In the genomic region with DNA sequence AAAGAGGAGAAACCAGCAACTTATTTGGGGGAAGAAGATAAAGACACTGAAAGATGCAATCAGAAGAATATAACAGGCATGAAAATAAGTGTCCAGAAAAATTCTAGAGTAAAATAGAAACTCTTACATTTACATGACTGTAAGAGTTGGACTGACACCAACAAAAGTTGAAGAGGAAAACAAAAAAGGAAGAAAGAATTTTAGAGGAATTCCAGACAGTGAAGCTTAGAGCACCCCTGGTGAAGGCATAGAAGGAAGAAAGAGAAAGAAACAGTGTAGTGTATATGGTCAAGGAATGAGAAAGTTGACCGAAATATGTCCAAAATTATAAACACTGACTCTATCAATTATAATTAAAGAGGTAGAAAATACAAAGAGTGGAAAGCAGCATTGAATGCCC, we compare ENCODE assay signal across 22 cellular contexts.
A peak's percentile ranks its signal among the peaks of the same experiment; 100 is the strongest.
DNase-seq lines count a peak whose midpoint lies in the region; ATAC-seq and TF ChIP-seq lines count a peak whose summit lies in the region.
"Had no signal": no experiment of that assay in that cellular context is flagged by ENCODE, and none has a peak within 500 bp of the region (broad histone marks: within the 10 kb centered on the region; RNA-seq: fewer than 3 reads in every experiment).

No MANE protein-coding gene starts in this region.

- H3K4me1 Mint-ChIP-seq in chondrocyte (ENCODE audit: low read depth), result peaks cover 22% of the 10 kb centered on the region
- H3K4me1 Mint-ChIP-seq: CD8-positive, alpha-beta memory T cell had no signal

- peaks cover 3% of the 10 kb centered on the region for H3K27me3 Mint-ChIP-seq in chondrocyte (ENCODE audit: low read depth)

- peak overlapping the region; percentile 81 for H3K27ac Mint-ChIP-seq in chondrocyte (ENCODE audit: unreplicated experiment)
- H3K27ac Mint-ChIP-seq: CD8-positive, alpha-beta memory T cell had no signal

- no peaks in the 10 kb centered on the region for H3K9me3 Mint-ChIP-seq in chondrocyte (ENCODE audit: low read depth)

- TF ChIP-seq CTCF in AG10803 (conservative IDR thresholded peaks at IDR 0.05; ENCODE audit: low read length) (no peak), chondrocyte (IDR thresholded peaks at IDR 0.05) (no peak)

- no peaks in the 10 kb centered on the region for H3K36me3 Mint-ChIP-seq in chondrocyte (ENCODE audit: low read depth)
- H3K36me3 Mint-ChIP-seq: CD8-positive, alpha-beta memory T cell had no signal

- no peak for ATAC-seq in HG03025 (IDR thresholded peaks at IDR 0.05; ENCODE audit: low FRiP score, unreplicated experiment)
- ATAC-seq: GM12878, HepG2 had no signal

- peak overlapping the region; percentile 37 for H3K4me3 Mint-ChIP-seq in chondrocyte (ENCODE audit: unreplicated experiment)
- H3K4me3 Mint-ChIP-seq: CD8-positive, alpha-beta memory T cell had no signal

- peak; percentile 31 for DNase-seq in AG10803 (ENCODE audit: low read depth)
- peak; percentile 7 for DNase-seq in LHCN-M2 (ENCODE audit: low read depth)
- no peak for DNase-seq in chondrocyte (ENCODE audit: low spot score)
- peak; percentile 32 for DNase-seq in myocyte (ENCODE audit: low read depth)
- no peak for DNase-seq in nucleus accumbens (lab: John Stamatoyannopoulos, UW)
- DNase-seq in SKM-1 treated with dmso at 0.1 percent for 144 hours (lab: John Stamatoyannopoulos, UW; ENCODE audit: unreplicated experiment), result no peak
- no peak for DNase-seq in NCI-H2107 (lab: John Stamatoyannopoulos, UW)
- DNase-seq: 8988T; CD8-positive, alpha-beta memory T cell; DMS79; GOT3; MM.1S; NCI-H1105; NCI-H1694; NCI-H226; NCI-H526; SHP77 treated with DMSO at 0.1 percent for 48 hours; SW 1271 had no signal

- H3K4me3 ChIP-seq in AG10803 (ENCODE audit: low read length), result no peak overlapping the region
- H3K4me3 ChIP-seq: BLaER1, GM12878 had no signal

Comparison
In these comparisons a context has a peak if more than half of its experiments do, and no peak if none do; other contexts are left out.
1. DNase-seq: peak in AG10803 (single experiment), LHCN-M2 (single experiment) and myocyte (single experiment); none in chondrocyte (single experiment), nucleus accumbens (0 of 56), SKM-1 treated with dmso at 0.1 percent for 144 hours (single experiment) and NCI-H2107 (single experiment).